ENCODE assay signal across 8 cellular contexts in genomic region chr11:46315033-46315738, GRCh38. TPM values are rescaled to one million over a fixed set of nuclear protein-coding genes. Genes with fewer than 3 reads are reported as not detected.
DNase-seq lines count a peak whose midpoint lies in the region; ATAC-seq, FAIRE-seq and TF ChIP-seq lines count a peak whose summit lies in the region.

No MANE protein-coding gene starts in this region.

- H3K4me1 ChIP-seq in small intestine (ENCODE audit: control insufficient read depth in 2 of 2, insufficient read depth in 1 of 2, low read depth in 1 of 2, low read length in 1 of 2): no peaks in the 10 kb centered on the region

- DNase-seq in ELF-1 (ENCODE audit: low read depth, low spot score): peak; percentile 93
- peak; percentile 82 for DNase-seq in KBM-7
- DNase-seq in activated naive CD4-positive, alpha-beta T cell treated with Interleukin-2 at 50 U/mL for 16 hours: peak; percentile 80
- DNase-seq in Right ventricle myocardium superior: peak; percentile 63
- DNase-seq in small intestine: peak; percentile 70
- DNase-seq in cerebellar nuclear complex (lab: John Stamatoyannopoulos, UW): no peak

- 16 to 43% (median 21%) methylated on average over 16 of the region's 16 CpGs for WGBS in small intestine, 3 donors

- intact Hi-C loops in Right ventricle myocardium superior (cut with DNase I): loop anchor here (10.0 kb wide), 1 partner anchor 350 kb away; no protein-coding TSS in a partner anchor

- no peaks in the 10 kb centered on the region for H3K36me3 ChIP-seq in small intestine (ENCODE audit: control insufficient read depth in 2 of 2, insufficient read depth in 2 of 2, low read length in 2 of 2)

- H3K9me3 ChIP-seq in small intestine (ENCODE audit: control insufficient read depth, low read depth): no peaks in the 10 kb centered on the region

- in situ Hi-C loops in KBM-7 (cut with MboI; ENCODE audit: low pct_unique_long_range_greater_than_20kb, low sequenced_read_pairs): no loop called here

- FAIRE-seq in small intestine (lab: Jason Lieb, UNC): no peak

- H3K27ac ChIP-seq in small intestine (ENCODE audit: low read depth in 1 of 2, low read length in 1 of 2): peak overlapping the region in 1 of 2 donors; percentile 11

- peak; percentile 96 for ATAC-seq in SK-N-SH treated with all-trans-retinoic acid at 6 μM for 48 hours
- ATAC-seq in Right ventricle myocardium superior (ENCODE audit: poor library complexity): peak; percentile 37
- no peak for ATAC-seq in GM21381 (IDR thresholded peaks at IDR 0.05; ENCODE audit: unreplicated experiment)

- no peak overlapping the region for H3K4me3 ChIP-seq in small intestine (ENCODE audit: low read depth in 1 of 2, low read length in 2 of 2)

- H3K27me3 ChIP-seq in small intestine (ENCODE audit: control insufficient read depth in 2 of 2, insufficient read depth in 2 of 2, low read length in 2 of 2): no peaks in the 10 kb centered on the region

TF ChIP-seq in SK-N-SH treated with all-trans-retinoic acid at 6 μM for 48 hours, 23 proteins besides CTCF, POLR2A, EP300 and RAD21:
- TF ChIP-seq OSR1 (CRISPR knock-in tag; IDR thresholded peaks at IDR 0.05): no peak
- TF ChIP-seq CSRNP3 (CRISPR knock-in tag; IDR thresholded peaks at IDR 0.05): no peak
- no peak for TF ChIP-seq CSDC2 (CRISPR knock-in tag; IDR thresholded peaks at IDR 0.05)
- no peak for TF ChIP-seq ARNTL (CRISPR knock-in tag; IDR thresholded peaks at IDR 0.05; ENCODE audit: borderline replicate concordance, low read depth)
- no peak for TF ChIP-seq POU6F1 (CRISPR knock-in tag; IDR thresholded peaks at IDR 0.05; ENCODE audit: borderline replicate concordance, low read depth)
- TF ChIP-seq RARB (CRISPR knock-in tag; IDR thresholded peaks at IDR 0.05): no peak
- TF ChIP-seq ZC3H10 (CRISPR knock-in tag; IDR thresholded peaks at IDR 0.05): no peak

RNA-seq across cellular contexts. Expression of gene DGKZ, which starts 32.1 kb away (rescaled TPM):
- 65.8 TPM for total RNA-seq in Right ventricle myocardium superior
- polyA plus RNA-seq in small intestine: 100 to 1,000 TPM in 2 of 3 donors, 10 to 100 TPM in 1; 90.1 to 122 (median 117) TPM

RNA-seq across cellular contexts. Expression of gene CREB3L1, which starts 37.7 kb away (rescaled TPM):
- total RNA-seq in Right ventricle myocardium superior: 69.2 TPM
- 10 to 100 TPM; 14.3 to 36.9 (median 15.7) TPM for polyA plus RNA-seq in small intestine

Comparison
In these comparisons a context has a peak if more than half of its experiments do, and no peak if none do; other contexts are left out.
1. DNase-seq: peak in ELF-1 (single experiment), KBM-7 (single experiment), activated naive CD4-positive, alpha-beta T cell treated with Interleukin-2 at 50 U/mL for 16 hours (single experiment), Right ventricle myocardium superior (single experiment) and small intestine (single experiment); none in cerebellar nuclear complex (0 of 2).